ENCODE assay signal across 8 cellular contexts in the genomic region with DNA sequence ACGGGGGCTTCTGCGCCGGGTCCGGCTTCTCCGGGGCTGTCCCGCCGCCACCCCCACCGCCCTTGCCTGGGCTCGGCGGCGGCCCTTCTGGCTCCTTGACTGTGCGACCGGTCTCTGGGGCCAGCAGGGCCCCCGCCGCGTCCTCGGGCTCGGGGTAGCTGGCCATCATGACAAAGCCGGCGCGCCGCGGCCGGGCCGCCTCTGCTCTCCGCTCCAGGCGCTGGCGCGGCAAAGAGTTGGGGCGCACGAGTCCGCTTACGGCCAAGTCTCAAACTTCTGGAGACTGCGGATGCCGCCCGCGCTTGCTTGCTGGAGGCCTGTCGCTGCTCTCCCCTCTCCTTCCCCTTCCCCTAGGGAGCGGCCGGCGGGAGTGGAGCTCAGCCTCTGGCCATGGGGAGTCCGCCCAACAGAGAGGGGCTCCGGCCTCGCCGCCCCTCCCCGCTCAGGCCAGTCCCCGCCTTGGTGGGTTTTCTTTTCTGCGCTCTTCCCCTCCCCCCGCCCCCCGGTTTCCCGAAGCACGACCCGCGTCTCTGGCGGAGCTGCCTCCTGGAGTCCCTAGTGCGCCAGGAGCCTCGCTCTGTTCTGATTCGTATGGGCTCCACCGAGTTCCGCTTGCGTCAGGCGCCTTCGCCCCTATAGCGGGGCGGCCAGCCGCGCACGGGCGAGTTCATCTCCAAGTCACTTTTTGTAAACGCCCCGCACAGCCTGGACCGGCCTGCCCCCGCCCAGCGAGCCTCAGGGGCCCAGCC. TPM values are rescaled to one million over a fixed set of nuclear protein-coding genes. Genes with fewer than 3 reads are reported as not detected.
DNase-seq lines count a peak whose midpoint lies in the region; ATAC-seq and TF ChIP-seq lines count a peak whose summit lies in the region.
"Had no signal": no experiment of that assay in that cellular context is flagged by ENCODE, and none has a peak within 500 bp of the region (broad histone marks: within the 10 kb centered on the region; RNA-seq: fewer than 3 reads in every experiment).

TSS of gene FOXL2 (minus strand) at position 584 of the 749 bp plus-strand sequence. CDS start at position 169, 415 bp downstream.
TSS of gene FOXL2NB (plus strand) at position 664 of the 749 bp plus-strand sequence. CDS start 148 bp downstream, outside the sequence.

- peak within 1 kb of the TSS; percentile 62 to 69 for H3K4me3 ChIP-seq in Panc1 (ENCODE audit: low read depth in 2 of 2, low read length in 2 of 2)
- H3K4me3 ChIP-seq in duodenal mucosa (ENCODE audit: low read depth in 1 of 2, low read length in 2 of 2): peak within 1 kb of the TSS; percentile 29 to 45
- H3K4me3 ChIP-seq in mucosa of rectum (ENCODE audit: low read length in 2 of 2): peak within 1 kb of the TSS; percentile 31 to 37

- in situ Hi-C loops in Panc1 (cut with HindIII; ENCODE audit: low pct_unique_long_range_greater_than_20kb, low sequenced_read_pairs): no loop called here

- no peak; the same call in 1 of the 2 replicates for TF ChIP-seq CTCF in Panc1 (IDR thresholded peaks at IDR 0.05)

- peaks cover 45% of the 10 kb centered on the region for H3K4me1 ChIP-seq in Panc1 (ENCODE audit: control insufficient read depth, insufficient read depth, low read length)
- peaks cover 18 to 22% of the 10 kb centered on the region in 2 donors for H3K4me1 ChIP-seq in duodenal mucosa (ENCODE audit: control insufficient read depth in 1 of 2, insufficient read depth in 2 of 2, low read length in 2 of 2)
- peaks cover 8 to 21% of the 10 kb centered on the region in 2 donors for H3K4me1 ChIP-seq in mucosa of rectum (ENCODE audit: control insufficient read depth in 2 of 2, insufficient read depth in 2 of 2, low read length in 2 of 2)

- no peaks in the 10 kb centered on the region for H3K36me3 ChIP-seq in Panc1 (ENCODE audit: control insufficient read depth, insufficient read depth, low read length)
- no peaks in the 10 kb centered on the region for H3K36me3 ChIP-seq in duodenal mucosa (ENCODE audit: control insufficient read depth in 1 of 2, insufficient read depth in 2 of 2, low read length in 2 of 2)
- no peaks in the 10 kb centered on the region for H3K36me3 ChIP-seq in mucosa of rectum (ENCODE audit: control insufficient read depth in 2 of 2, insufficient read depth in 2 of 2, low read length in 2 of 2)

- no peak within 1 kb of the TSS for H3K9ac ChIP-seq in duodenal mucosa (ENCODE audit: low read depth in 1 of 2, low read length in 2 of 2)
- H3K9ac ChIP-seq in mucosa of rectum (ENCODE audit: low read depth in 1 of 2, low read length in 2 of 2): no peak within 1 kb of the TSS

- H3K9me3 ChIP-seq in Panc1 (ENCODE audit: control insufficient read depth, insufficient read depth, low read depth, low read length) (no peaks in the 10 kb centered on the region), duodenal mucosa (ENCODE audit: control insufficient read depth in 1 of 2, low read length in 2 of 2) (no peaks in the 10 kb centered on the region), mucosa of rectum (ENCODE audit: control insufficient read depth in 2 of 2, low read length in 2 of 2) (no peaks in the 10 kb centered on the region)

- no TSS peak for BruUV-seq in Panc1 (replicated peaks; lab: Mats Ljungman, UMichigan)

- peak; percentile 76 for DNase-seq in GM04504 (ENCODE audit: low read depth)
- no peak for DNase-seq in Panc1 (ENCODE audit: low read depth, low spot score)
- no peak for DNase-seq in GDM1 (lab: John Stamatoyannopoulos, UW)
- DNase-seq in C1 segment of cervical spinal cord (lab: John Stamatoyannopoulos, UW): no peak

- CTCF ChIA-PET in Panc1 (lab: Charles Lee): interaction anchor here (0.7 to 2.2 kb wide), 3 partner anchors 11 to 472 kb away, joined by 3 to 18 read pairs (median 4); no protein-coding TSS in a partner anchor

- peak; percentile 75 for ATAC-seq in Panc1
- no peak for ATAC-seq in HG03439 (IDR thresholded peaks at IDR 0.05; ENCODE audit: unreplicated experiment)

- POLR2A ChIA-PET in Panc1 (lab: Charles Lee): interaction anchor here (0.6 kb wide), 2 partner anchors 31 to 34 kb away, joined by 3 to 4 read pairs; no protein-coding TSS in a partner anchor

- intact Hi-C loops in Panc1 (cut with micrococcal nuclease; ENCODE audit: unreplicated experiment): no loop called here

- H3K27ac ChIP-seq in Panc1 (ENCODE audit: low read length) (peak within 1 kb of the TSS; percentile 69), duodenal mucosa (ENCODE audit: low read depth, low read length) (no peak within 1 kb of the TSS), mucosa of rectum (ENCODE audit: low read depth in 2 of 2, low read length in 2 of 2) (no peak within 1 kb of the TSS)

- H3K27me3 ChIP-seq in Panc1 (ENCODE audit: control insufficient read depth, insufficient read depth, low read length): no peaks in the 10 kb centered on the region; the same call in 1 of the 2 replicates
- H3K27me3 ChIP-seq in duodenal mucosa (ENCODE audit: control insufficient read depth in 1 of 2, insufficient read depth in 2 of 2, low read length in 2 of 2): peaks cover 96% of the 10 kb centered on the region in 2 donors
- H3K27me3 ChIP-seq in mucosa of rectum (ENCODE audit: control insufficient read depth in 2 of 2, insufficient read depth in 2 of 2, low read length in 2 of 2): peaks cover 75 to 93% of the 10 kb centered on the region in 2 donors

RNA-seq across cellular contexts. Expression of gene FOXL2, which starts in this region (rescaled TPM):
- 12.7 TPM for total RNA-seq in Panc1 (2021; ENCODE audit: unreplicated experiment)
- polyA plus RNA-seq in Panc1 (2012; ENCODE audit: insufficient read length): 12.0 TPM
- total RNA-seq: T-helper 2 cell treated with Interferon-gamma antibody and Interleukin-4, amounts not matched to agents 100 ng/mL and 5 ng/mL, for 36 hours had no signal

RNA-seq across cellular contexts. Expression of gene FOXL2NB, which starts in this region (rescaled TPM):
- total RNA-seq in Panc1 (2021; ENCODE audit: unreplicated experiment): 11.4 TPM
- polyA plus RNA-seq in Panc1 (2012; ENCODE audit: insufficient read length): 5.2 TPM
- total RNA-seq: T-helper 2 cell treated with Interferon-gamma antibody and Interleukin-4, amounts not matched to agents 100 ng/mL and 5 ng/mL, for 36 hours had no signal
